Comparison of ENCODE assay signal across 8 cellular contexts in the genomic region with DNA sequence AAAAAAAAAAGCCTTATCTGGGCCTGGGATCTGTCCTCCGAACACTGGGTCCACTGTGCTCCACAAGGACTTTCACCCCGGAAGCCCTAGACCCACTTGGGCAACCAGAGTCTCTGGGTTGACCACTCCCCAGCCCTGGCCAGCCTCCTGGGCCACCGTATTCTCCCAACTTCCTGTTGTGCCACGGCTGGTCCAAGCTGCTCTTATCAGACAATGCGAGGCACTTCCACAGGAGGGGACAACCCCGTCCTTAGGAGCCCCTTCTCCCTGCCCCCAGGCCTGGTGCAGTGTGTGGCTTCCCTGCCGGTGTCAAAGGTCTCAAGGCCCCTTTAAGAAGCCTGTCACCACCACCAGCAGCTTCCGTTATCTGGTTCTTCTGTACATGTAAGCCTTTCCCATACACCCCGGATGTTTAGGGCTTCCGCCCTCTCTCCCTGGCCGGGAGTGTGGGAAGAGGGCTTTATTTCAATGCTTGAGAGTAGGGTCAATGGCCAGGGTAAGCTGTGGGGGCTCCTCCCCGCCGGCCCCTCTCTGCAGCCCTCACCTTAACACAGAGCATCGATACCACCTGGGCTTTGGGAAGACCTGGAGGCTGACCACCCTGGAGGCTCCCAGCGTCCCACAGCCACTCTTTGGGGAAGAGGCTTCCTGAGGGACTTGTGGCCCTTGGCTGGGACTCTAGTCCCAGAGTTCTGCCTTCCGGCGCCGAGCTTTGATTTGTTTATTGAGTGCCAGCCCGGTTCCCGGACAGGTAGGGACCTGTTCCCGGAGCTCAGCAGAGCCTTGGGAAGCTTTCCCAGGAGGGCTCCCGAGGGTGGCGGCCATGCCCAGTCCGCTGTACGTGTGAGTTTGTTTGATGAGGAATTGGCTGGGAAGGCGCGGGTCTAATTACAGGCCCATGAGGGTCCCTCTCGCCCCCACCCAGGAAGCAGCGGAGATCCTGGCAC.
DNase-seq lines count a peak whose midpoint lies in the region; ATAC-seq and TF ChIP-seq lines count a peak whose summit lies in the region.

No MANE protein-coding gene starts in this region.

- H4K20me1 ChIP-seq in neural progenitor cell (ENCODE audit: low read depth), result peaks cover 88% of the 10 kb centered on the region

- H3K4me1 Mint-ChIP-seq in neural progenitor cell, result peaks cover 64% of the 10 kb centered on the region

- H3K9me3 ChIP-seq in NT2/D1 (ENCODE audit: insufficient read depth, low read length), result no peaks in the 10 kb centered on the region
- H3K9me3 ChIP-seq in neural progenitor cell (ENCODE audit: low read depth), result no peaks in the 10 kb centered on the region

- peaks cover 40% of the 10 kb centered on the region for H3K4me1 ChIP-seq in NT2/D1 (ENCODE audit: insufficient read depth, insufficient read length)
- H3K4me1 ChIP-seq in neural progenitor cell, result peaks cover 56% of the 10 kb centered on the region

- peaks cover 9% of the 10 kb centered on the region for H3K27me3 Mint-ChIP-seq in neural progenitor cell (ENCODE audit: insufficient read depth, low read depth)

- no peaks in the 10 kb centered on the region for H3K9me3 Mint-ChIP-seq in neural progenitor cell

- peak overlapping the region; percentile 59 for H3K27ac ChIP-seq in neural progenitor cell

- DNase-seq in NT2/D1 (ENCODE audit: low read depth, low spot score) (no peak), neural progenitor cell (ENCODE audit: low spot score) (no peak), NOMO-1 treated with dmso at 0.1 percent for 144 hours (lab: John Stamatoyannopoulos, UW; ENCODE audit: unreplicated experiment) (no peak), GDM1 (lab: John Stamatoyannopoulos, UW) (no peak), dedifferentiated amniotic fluid mesenchymal stem cell (ENCODE audit: extremely low spot score) (no peak)
- peak; percentile 66 for DNase-seq in central memory CD4-positive, alpha-beta T cell

- H3K9ac ChIP-seq in NT2/D1 (ENCODE audit: insufficient read length, low read depth), result peak overlapping the region; percentile 47
- peak overlapping the region; percentile 33 for H3K9ac ChIP-seq in neural progenitor cell

- peak overlapping the region; percentile 89 for H3K4me2 ChIP-seq in neural progenitor cell

- no peak for ATAC-seq in HG03469 (IDR thresholded peaks at IDR 0.05; ENCODE audit: unreplicated experiment)

- peaks cover 8% of the 10 kb centered on the region for H3K36me3 Mint-ChIP-seq in neural progenitor cell

- peaks cover 51% of the 10 kb centered on the region for H3K36me3 ChIP-seq in NT2/D1 (ENCODE audit: insufficient read depth, insufficient read length, low read length)
- no peaks in the 10 kb centered on the region for H3K36me3 ChIP-seq in neural progenitor cell

- H3F3A ChIP-seq in neural progenitor cell (ENCODE audit: low read depth), result peaks cover 38% of the 10 kb centered on the region

- peak overlapping the region; percentile 60 for H3K27ac Mint-ChIP-seq in neural progenitor cell

- peak overlapping the region; percentile 93 for H3K4me3 Mint-ChIP-seq in neural progenitor cell

- peaks cover 96% of the 10 kb centered on the region for H3K79me2 ChIP-seq in neural progenitor cell (ENCODE audit: low read depth)

- peak overlapping the region; percentile 71 for H3K4me3 ChIP-seq in GM08714 (ENCODE audit: low read length)
- no peak overlapping the region for H3K4me3 ChIP-seq in NT2/D1 (ENCODE audit: insufficient read length, low read depth)
- H3K4me3 ChIP-seq in neural progenitor cell, result no peak overlapping the region

- TF ChIP-seq CTCF in neural progenitor cell (IDR thresholded peaks at IDR 0.05), result no peak

- H3K27me3 ChIP-seq in NT2/D1 (ENCODE audit: insufficient read depth, insufficient read length), result no peaks in the 10 kb centered on the region
- no peaks in the 10 kb centered on the region for H3K27me3 ChIP-seq in neural progenitor cell

- no peak overlapping the region for H2AFZ ChIP-seq in neural progenitor cell (replicated peaks)
